In genomic region chr9:134186471-134187109, GRCh38 we compare ENCODE assay signal across 16 cellular contexts. TPM values are rescaled to one million over a fixed set of nuclear protein-coding genes. Genes with fewer than 3 reads are reported as not detected.
DNase-seq lines count a peak whose midpoint lies in the region; ATAC-seq, FAIRE-seq and TF ChIP-seq lines count a peak whose summit lies in the region.
"Had no signal": no experiment of that assay in that cellular context is flagged by ENCODE, and none has a peak within 500 bp of the region (broad histone marks: within the 10 kb centered on the region; RNA-seq: fewer than 3 reads in every experiment).

No MANE protein-coding gene starts in this region.

- peaks cover 11 to 46% of the 10 kb centered on the region in 2 experiments; a peak in 3 of 5 replicates for H3K27me3 ChIP-seq in HepG2 (ENCODE audit: control insufficient read depth in 1 of 2, insufficient read depth in 2 of 2, low read length in 2 of 2)
- peaks cover 51% of the 10 kb centered on the region for H3K27me3 ChIP-seq in skeletal muscle satellite cell (ENCODE audit: control insufficient read depth, insufficient read depth, low read length)

- no peak for TF ChIP-seq POLR2A in GM12892 (IDR thresholded peaks at IDR 0.05; ENCODE audit: low read depth, low read length)
- TF ChIP-seq POLR2A in HepG2 (IDR thresholded peaks at IDR 0.05; ENCODE audit: insufficient read depth in 1 of 2, low read depth in 2 of 2, low read length in 2 of 2), result no peak

- H3K4me3 Mint-ChIP-seq in WTC11, result no peak overlapping the region

- H3K27ac Mint-ChIP-seq in WTC11, result peak overlapping the region; percentile 84

- POLR2A ChIA-PET in WTC11 (lab: Charles Lee), result interaction anchor here (0.6 kb wide), 1 partner anchor 133 kb away, joined by 4 read pairs; no protein-coding TSS in a partner anchor
- POLR2A ChIA-PET in HepG2 (lab: Yijun Ruan, JAX), result no interaction called here

- H3K9me3 Mint-ChIP-seq in WTC11, result peaks cover 10% of the 10 kb centered on the region

- H3K9ac ChIP-seq in HepG2 (ENCODE audit: insufficient read depth, low read depth, low read length) (no peak overlapping the region), skeletal muscle satellite cell (ENCODE audit: low read depth, low read length) (no peak overlapping the region)

- WGBS in HepG2 (ENCODE audit: low lambda C conversion rate), result 4% methylated on average over 12 of the region's 21 CpGs

- DNase-seq in GM12892 (ENCODE audit: insufficient read length) (peak; percentile 5), WTC11 (ENCODE audit: low spot score) (no peak), HepG2 (ENCODE audit: low spot score) (no peak), cerebellar nuclear complex (lab: John Stamatoyannopoulos, UW) (no peak)
- no peak for DNase-seq in stimulated activated CD4-positive, alpha-beta T cell treated with anti-CD3 and anti-CD28 coated beads, Interleukin-2, amount 100 ng/mL, for 48 hours
- DNase-seq: activated T-cell treated with anti-CD3 and anti-CD28 coated beads, Interleukin-2, amount 50 U/mL, for 48 hours; brain microvascular endothelial cell; occipital lobe; stimulated activated CD4-positive, alpha-beta T cell treated with anti-CD3 and anti-CD28 coated beads, Interleukin-1b, Interleukin-23, amount 100 ng/mL, for 48 hours had no signal

- peaks cover 42% of the 10 kb centered on the region for H3K4me1 ChIP-seq in HepG2 (ENCODE audit: insufficient read depth, low read length)
- H3K4me1 ChIP-seq in skeletal muscle satellite cell (ENCODE audit: control insufficient read depth, insufficient read depth, low read length), result peaks cover 18% of the 10 kb centered on the region
- H3K4me1 ChIP-seq: HAP-1 had no signal

- CTCF ChIA-PET in WTC11 (lab: Charles Lee), result interaction anchor here (0.8 to 2.1 kb wide), 3 partner anchors 16 to 256 kb away, joined by 3 to 9 read pairs (median 5); no protein-coding TSS in a partner anchor
- CTCF ChIA-PET in HepG2 (lab: Yijun Ruan, JAX; ENCODE audit: low intra/inter-chr PET ratio, low total read pairs), result no interaction called here

- no peaks in the 10 kb centered on the region for H3K9me3 ChIP-seq in HepG2 (ENCODE audit: low read length)
- H3K9me3 ChIP-seq in skeletal muscle satellite cell (replicated peaks; ENCODE audit: low read length), result no peaks in the 10 kb centered on the region
- H3K9me3 ChIP-seq: HAP-1 had no signal

- no peak for ATAC-seq in WTC11
- peak; percentile 35; the same call in 2 of the 3 replicates for ATAC-seq in HepG2
- no peak for ATAC-seq in HG03378 (IDR thresholded peaks at IDR 0.05; ENCODE audit: unreplicated experiment)

- TF ChIP-seq CTCF in WTC11 (IDR thresholded peaks at IDR 0.05) (no peak), HepG2 (CRISPR knock-in tag; IDR thresholded peaks at IDR 0.05) (no peak)

- H3K79me2 ChIP-seq in HepG2 (ENCODE audit: insufficient read depth, low read length), result no peaks in the 10 kb centered on the region

- no peaks in the 10 kb centered on the region; the same call in 1 of the 2 replicates for H3K27me3 Mint-ChIP-seq in WTC11 (ENCODE audit: low read depth)
- H3K27me3 Mint-ChIP-seq: CD8-positive, alpha-beta memory T cell had no signal

- no TSS peak for BruUV-seq in HepG2 (replicated peaks; lab: Mats Ljungman, UMichigan)

- H4K20me1 ChIP-seq in HepG2 (ENCODE audit: insufficient read depth, low read length), result no peaks in the 10 kb centered on the region

- H3K27ac ChIP-seq in HepG2 (ENCODE audit: extremely low read length, insufficient read depth, low read length), result no peak overlapping the region
- H3K27ac ChIP-seq: brain microvascular endothelial cell had no signal

- in situ Hi-C loops in HepG2 (cut with HindIII; ENCODE audit: extremely low pct_ligation_motif_present, low pct_unique_long_range_greater_than_20kb), result no loop called here

- intact Hi-C loops in HepG2 (cut with micrococcal nuclease; ENCODE audit: unreplicated experiment), result no loop called here

- peaks cover 6% of the 10 kb centered on the region for H3K36me3 Mint-ChIP-seq in WTC11

- no peak overlapping the region for H2AFZ ChIP-seq in HepG2 (ENCODE audit: low read length)

- no peaks in the 10 kb centered on the region for H3K36me3 ChIP-seq in HepG2 (replicated peaks in 1 of 2; ENCODE audit: control insufficient read depth in 1 of 2, insufficient read depth in 2 of 2, low read length in 2 of 2)
- H3K36me3 ChIP-seq in skeletal muscle satellite cell (ENCODE audit: insufficient read depth, low read length), result no peaks in the 10 kb centered on the region
- H3K36me3 ChIP-seq: brain microvascular endothelial cell, HAP-1 had no signal

- FAIRE-seq in GM12892 (lab: Jason Lieb, UNC), result no peak
- FAIRE-seq in HepG2 (lab: Jason Lieb, UNC), result no peak
- FAIRE-seq: G401.6, GM18507 had no signal

- H3K4me3 ChIP-seq in HepG2 (replicated peaks in 1 of 3; ENCODE audit: insufficient read depth in 1 of 3, low read depth in 2 of 3, low read length in 3 of 3), result peak overlapping the region in 1 of 3 experiments; percentile 53; a peak in 2 of 6 replicates
- H3K4me3 ChIP-seq in skeletal muscle satellite cell (ENCODE audit: low read length), result no peak overlapping the region
- H3K4me3 ChIP-seq: HAP-1 had no signal

- H3K4me1 Mint-ChIP-seq in WTC11, result peaks cover 6% of the 10 kb centered on the region

- TF ChIP-seq EP300 in HepG2 (IDR thresholded peaks at IDR 0.05; ENCODE audit: low read depth in 2 of 2, low read length in 2 of 2), result no peak
- TF ChIP-seq EP300 in HepG2 (CRISPR knock-in tag; IDR thresholded peaks at IDR 0.05; ENCODE audit: borderline replicate concordance), result no peak

- H3K4me2 ChIP-seq in HepG2 (ENCODE audit: low read depth, low read length) (peak overlapping the region; percentile 71), skeletal muscle satellite cell (ENCODE audit: low read length) (peak overlapping the region; percentile 4)

- no peak for TF ChIP-seq RAD21 in HepG2 (CRISPR knock-in tag; IDR thresholded peaks at IDR 0.05)

TF ChIP-seq in WTC11, 78 proteins besides CTCF, POLR2A, EP300 and RAD21 (continues in another document):
- no peak for TF ChIP-seq RORB (CRISPR knock-in tag; IDR thresholded peaks at IDR 0.05)

TF ChIP-seq in HepG2, 621 proteins besides CTCF, POLR2A, EP300 and RAD21 (continues in another document):
- TF ChIP-seq ZNF547 (CRISPR knock-in tag; IDR thresholded peaks at IDR 0.05) (no peak), ARNT (IDR thresholded peaks at IDR 0.05) (no peak), NR2F6 (IDR thresholded peaks at IDR 0.05) (no peak), NR2F6 (CRISPR knock-in tag; IDR thresholded peaks at IDR 0.05) (peak; percentile 41; the same call in 1 of the 2 replicates)

RNA-seq across cellular contexts. Expression of gene RNU6ATAC, which starts 22.2 kb away (rescaled TPM):
- polyA plus RNA-seq in GM12892 (2012; ENCODE audit: missing spikeins), result not detected
- total RNA-seq in WTC11 (2021) (87.0 to 124 TPM (median 117 TPM) in 3 replicates), HepG2 (2016; rRNA removed; fragmentation: Illumina TruSeq; extraction: Trizol) (894 TPM in 1 of 2 replicates, not detected in the other)
- 12,614 and 12,724 TPM in 2 replicates for total RNA-seq in HepG2 (2016; cell fraction: cytosol; rRNA removed; fragmentation: Illumina TruSeq; extraction: Trizol; ENCODE audit: low read depth)
- total RNA-seq in HepG2 (2016; cell fraction: insoluble cytoplasmic fraction; rRNA removed; fragmentation: Illumina TruSeq; extraction: Trizol), result 82.4 and 810 TPM in 2 replicates
- total RNA-seq in HepG2 (2016; cell fraction: membrane; rRNA removed; fragmentation: Illumina TruSeq; extraction: Trizol), result 600 and 628 TPM in 2 replicates
- total RNA-seq in HepG2 (2016; cell fraction: nucleus; rRNA removed; fragmentation: Illumina TruSeq; extraction: Trizol), result 1,443 and 1,712 TPM in 2 replicates
- not detected in 2 replicates for polyA plus RNA-seq in HepG2 (2011; rRNA removed)
- polyA plus RNA-seq in HepG2 (2011; cell fraction: cytosol; rRNA removed), result not detected in 2 replicates
- not detected in 2 replicates for polyA plus RNA-seq in HepG2 (2011; cell fraction: nucleus; rRNA removed)
- not detected in 2 replicates for polyA plus RNA-seq in HepG2 (2012)
- 76.0 TPM in 1 of 2 replicates, not detected in the other for polyA plus RNA-seq in HepG2 (2016; cell fraction: cytosol; fragmentation: Illumina TruSeq; extraction: Trizol; ENCODE audit: low read depth)
- polyA plus RNA-seq in HepG2 (2016; cell fraction: insoluble cytoplasmic fraction; fragmentation: Illumina TruSeq; extraction: Trizol; ENCODE audit: low read depth), result not detected in 2 replicates
- polyA plus RNA-seq in HepG2 (2016; cell fraction: membrane; fragmentation: Illumina TruSeq; extraction: Trizol; ENCODE audit: low read depth), result not detected in 2 replicates
- not detected in 2 replicates for polyA plus RNA-seq in HepG2 (2016; cell fraction: nucleus; fragmentation: Illumina TruSeq; extraction: Trizol; ENCODE audit: insufficient read depth, low read depth)
- under 0.01 TPM in 2 replicates for polyA minus RNA-seq in HepG2 (2011; rRNA and poly(A)+ RNA removed; ENCODE audit: low replicate concordance)
- polyA minus RNA-seq in HepG2 (2011; cell fraction: cytosol; rRNA and poly(A)+ RNA removed), result 1,413 and 1,463 TPM in 2 replicates
- polyA minus RNA-seq in HepG2 (2011; cell fraction: nucleus; rRNA and poly(A)+ RNA removed), result under 0.01 TPM in 1 of 2 replicates, not detected in the other
- not detected in 2 replicates for total RNA-seq in skeletal muscle satellite cell (2012; rRNA removed)
- total RNA-seq: HT-29, occipital lobe had no signal
- polyA plus RNA-seq: CD8-positive, alpha-beta memory T cell had no signal

RNA-seq across cellular contexts. Expression of gene WDR5, which starts 50.7 kb away (rescaled TPM):
- 23.4 TPM for polyA plus RNA-seq in GM12892 (2012; ENCODE audit: missing spikeins)
- 54.2 to 62.5 TPM (median 56.5 TPM) in 3 replicates for total RNA-seq in WTC11 (2021)
- total RNA-seq in HepG2 (2016; rRNA removed; fragmentation: Illumina TruSeq; extraction: Trizol), result 31.6 and 34.3 TPM in 2 replicates
- total RNA-seq in HepG2 (2016; cell fraction: cytosol; rRNA removed; fragmentation: Illumina TruSeq; extraction: Trizol; ENCODE audit: low read depth), result 25.8 and 28.6 TPM in 2 replicates
- total RNA-seq in HepG2 (2016; cell fraction: insoluble cytoplasmic fraction; rRNA removed; fragmentation: Illumina TruSeq; extraction: Trizol), result 24.3 and 33.8 TPM in 2 replicates
- 46.4 and 51.5 TPM in 2 replicates for total RNA-seq in HepG2 (2016; cell fraction: membrane; rRNA removed; fragmentation: Illumina TruSeq; extraction: Trizol)
- 25.3 and 27.9 TPM in 2 replicates for total RNA-seq in HepG2 (2016; cell fraction: nucleus; rRNA removed; fragmentation: Illumina TruSeq; extraction: Trizol)
- polyA plus RNA-seq in HepG2 (2011; rRNA removed), result 34.3 and 39.8 TPM in 2 replicates
- polyA plus RNA-seq in HepG2 (2011; cell fraction: cytosol; rRNA removed), result 37.7 and 41.2 TPM in 2 replicates
- 91.6 and 97.0 TPM in 2 replicates for polyA plus RNA-seq in HepG2 (2011; cell fraction: nucleus; rRNA removed)
- 39.5 and 43.5 TPM in 2 replicates for polyA plus RNA-seq in HepG2 (2012)
- polyA plus RNA-seq in HepG2 (2016; cell fraction: cytosol; fragmentation: Illumina TruSeq; extraction: Trizol; ENCODE audit: low read depth), result 48.0 and 58.0 TPM in 2 replicates
- polyA plus RNA-seq in HepG2 (2016; cell fraction: insoluble cytoplasmic fraction; fragmentation: Illumina TruSeq; extraction: Trizol; ENCODE audit: low read depth), result 39.5 and 47.9 TPM in 2 replicates
- polyA plus RNA-seq in HepG2 (2016; cell fraction: membrane; fragmentation: Illumina TruSeq; extraction: Trizol; ENCODE audit: low read depth), result 63.7 TPM in 2 replicates
- polyA plus RNA-seq in HepG2 (2016; cell fraction: nucleus; fragmentation: Illumina TruSeq; extraction: Trizol; ENCODE audit: insufficient read depth, low read depth), result 58.1 and 61.1 TPM in 2 replicates
- 23.7 and 57.9 TPM in 2 replicates for polyA minus RNA-seq in HepG2 (2011; rRNA and poly(A)+ RNA removed; ENCODE audit: low replicate concordance)
- 18.7 and 21.8 TPM in 2 replicates for polyA minus RNA-seq in HepG2 (2011; cell fraction: cytosol; rRNA and poly(A)+ RNA removed)
- polyA minus RNA-seq in HepG2 (2011; cell fraction: nucleus; rRNA and poly(A)+ RNA removed), result 35.8 and 44.5 TPM in 2 replicates
- 22.3 and 25.1 TPM in 2 replicates for total RNA-seq in skeletal muscle satellite cell (2012; rRNA removed)
